Comparison of ENCODE assay signal across 20 cellular contexts in genomic region chr3:119665954-119666559, GRCh38. TPM values are rescaled to one million over a fixed set of nuclear protein-coding genes. Genes with fewer than 3 reads are reported as not detected.
A peak's percentile ranks its signal among the peaks of the same experiment; 100 is the strongest.
DNase-seq lines count a peak whose midpoint lies in the region; ATAC-seq and TF ChIP-seq lines count a peak whose summit lies in the region.
"Had no signal": no experiment of that assay in that cellular context is flagged by ENCODE, and none has a peak within 500 bp of the region (broad histone marks: within the 10 kb centered on the region; RNA-seq: fewer than 3 reads in every experiment).

No MANE protein-coding gene starts in this region.

- H3K9me3 Mint-ChIP-seq in IgD-negative memory B cell = no peaks in the 10 kb centered on the region
- no peaks in the 10 kb centered on the region for H3K9me3 Mint-ChIP-seq in activated CD8-positive, alpha-beta T cell treated with anti-CD3 and anti-CD28 coated beads for 36 hours
- H3K9me3 Mint-ChIP-seq: CD14-positive monocyte, H9 had no signal

- H3K4me1 ChIP-seq in cardiac muscle cell (ENCODE audit: low read depth) (peaks cover 62% of the 10 kb centered on the region), muscle layer of colon (ENCODE audit: insufficient read depth, low read length) (peaks cover 46% of the 10 kb centered on the region), thoracic aorta (ENCODE audit: control insufficient read depth in 1 of 2, low read depth in 2 of 2) (peaks cover 13 to 44% of the 10 kb centered on the region in 2 donors), transverse colon (peaks cover 0 to 21% (median 2%) of the 10 kb centered on the region in 4 donors)

- H3K27me3 Mint-ChIP-seq in IgD-negative memory B cell = no peaks in the 10 kb centered on the region
- no peaks in the 10 kb centered on the region for H3K27me3 Mint-ChIP-seq in activated CD8-positive, alpha-beta T cell treated with anti-CD3 and anti-CD28 coated beads for 36 hours

- peaks cover 21 to 39% (median 28%) of the 10 kb centered on the region in 3 donors for H3K4me1 Mint-ChIP-seq in IgD-negative memory B cell
- peaks cover 16% of the 10 kb centered on the region for H3K4me1 Mint-ChIP-seq in activated CD8-positive, alpha-beta T cell treated with anti-CD3 and anti-CD28 coated beads for 36 hours (ENCODE audit: low read depth)

- no peak for DNase-seq in cardiac muscle cell (ENCODE audit: low read depth in 1 of 2, low spot score in 1 of 2)
- DNase-seq in thoracic aorta (ENCODE audit: low spot score) = no peak
- DNase-seq in RWPE1 (ENCODE audit: low spot score) = no peak
- DNase-seq in NCI-H2081 (lab: John Stamatoyannopoulos, UW) = no peak
- no peak for DNase-seq in activated CD8-positive, alpha-beta T cell treated with anti-CD3 and anti-CD28 coated beads for 36 hours
- DNase-seq in transverse colon = no peak
- DNase-seq: ACHN, AML-193, EL, H9, NCI-H1417 treated with DMSO at 0.1 percent for 48 hours, NCI-H2081 treated with DMSO at 0.1 percent for 48 hours, NCI-H510A treated with DMSO at 0.1 percent for 48 hours, NCI-H82 had no signal

- H3K27me3 ChIP-seq in cardiac muscle cell = no peaks in the 10 kb centered on the region
- no peaks in the 10 kb centered on the region for H3K27me3 ChIP-seq in muscle layer of colon (ENCODE audit: control insufficient read depth in 1 of 2, insufficient read depth in 2 of 2, low read length in 2 of 2)
- no peaks in the 10 kb centered on the region for H3K27me3 ChIP-seq in thoracic aorta (replicated peaks; ENCODE audit: insufficient read depth)
- H3K27me3 ChIP-seq in transverse colon = no peaks in the 10 kb centered on the region

- no peaks in the 10 kb centered on the region for H3K9me3 ChIP-seq in cardiac muscle cell (ENCODE audit: low read depth)
- no peaks in the 10 kb centered on the region for H3K9me3 ChIP-seq in muscle layer of colon (ENCODE audit: low read length)
- no peaks in the 10 kb centered on the region for H3K9me3 ChIP-seq in thoracic aorta
- no peaks in the 10 kb centered on the region for H3K9me3 ChIP-seq in transverse colon

- H3K4me3 Mint-ChIP-seq in IgD-negative memory B cell = peak overlapping the region in 1 of 4 donors; percentile 32
- H3K4me3 Mint-ChIP-seq in activated CD8-positive, alpha-beta T cell treated with anti-CD3 and anti-CD28 coated beads for 36 hours = no peak overlapping the region
- H3K4me3 Mint-ChIP-seq: CD14-positive monocyte, H9 had no signal

- H3K27ac ChIP-seq in cardiac muscle cell (peak overlapping the region; percentile 100), muscle layer of colon (ENCODE audit: low read depth, low read length) (peak overlapping the region; percentile 36), thoracic aorta (peak overlapping the region; percentile 10 to 45), RWPE1 (no peak overlapping the region), transverse colon (peak overlapping the region in 1 of 4 donors; percentile 43)
- H3K27ac ChIP-seq: HL-60, SK-N-MC had no signal

- POLR2A ChIA-PET in RWPE1 (lab: Yijun Ruan, JAX; ENCODE audit: low non-redundant PET) = no interaction called here
- POLR2A ChIA-PET in activated CD8-positive, alpha-beta T cell treated with anti-CD3 and anti-CD28 coated beads for 36 hours (lab: Charles Lee) = interaction anchor here (2.6 kb wide), 1 partner anchor 11 kb away, joined by 10 read pairs; the partner anchor contains the start of gene COX17

- no peak overlapping the region for H3K4me3 ChIP-seq in cardiac muscle cell
- H3K4me3 ChIP-seq in muscle layer of colon (ENCODE audit: low read depth in 1 of 2, low read length in 2 of 2) = no peak overlapping the region
- H3K4me3 ChIP-seq in thoracic aorta = no peak overlapping the region
- no peak overlapping the region for H3K4me3 ChIP-seq in transverse colon
- H3K4me3 ChIP-seq: K562, SK-N-MC had no signal

- ATAC-seq in thoracic aorta (ENCODE audit: insufficient number of reproducible peaks, low FRiP score, low read depth) = peak; percentile 65
- ATAC-seq in activated CD8-positive, alpha-beta T cell treated with anti-CD3 and anti-CD28 coated beads for 36 hours = no peak

- H3K36me3 ChIP-seq in cardiac muscle cell (peaks cover 9% of the 10 kb centered on the region), muscle layer of colon (ENCODE audit: insufficient read depth, low read length) (peaks cover 3% of the 10 kb centered on the region), thoracic aorta (no peaks in the 10 kb centered on the region), transverse colon (peaks cover 0 to 9% (median 3%) of the 10 kb centered on the region in 4 donors)

- H3K9ac ChIP-seq in muscle layer of colon (ENCODE audit: low read length) = no peak overlapping the region

- peak overlapping the region; percentile 28 to 65 (median 42) for H3K27ac Mint-ChIP-seq in IgD-negative memory B cell
- no peak overlapping the region for H3K27ac Mint-ChIP-seq in activated CD8-positive, alpha-beta T cell treated with anti-CD3 and anti-CD28 coated beads for 36 hours
- H3K27ac Mint-ChIP-seq: H9 had no signal

- no peak for TF ChIP-seq EP300 in transverse colon (IDR thresholded peaks at IDR 0.05; ENCODE audit: low read depth)

- TF ChIP-seq CTCF in cardiac muscle cell (IDR thresholded peaks at IDR 0.05; ENCODE audit: low read depth, low read length) (no peak), thoracic aorta (IDR thresholded peaks at IDR 0.05) (no peak), RWPE1 (conservative IDR thresholded peaks at IDR 0.05; ENCODE audit: low read depth) (no peak), transverse colon (IDR thresholded peaks at IDR 0.05) (no peak)
- no peak for TF ChIP-seq CTCF in activated CD8-positive, alpha-beta T cell treated with anti-CD3 and anti-CD28 coated beads for 36 hours (IDR thresholded peaks at IDR 0.05)

- in situ Hi-C loops in transverse colon (cut with MboI; ENCODE audit: low pct_ligation_motif_present in 1 of 4, low pct_unique_long_range_greater_than_20kb in 1 of 4, low sequenced_read_pairs in 3 of 4) = no loop called here

- 82 to 94% methylated on average over 5 to 6 of the region's 6 CpGs for WGBS in transverse colon (ENCODE audit: low coverage in 1 of 2), 2 donors

- intact Hi-C loops in activated CD8-positive, alpha-beta T cell treated with anti-CD3 and anti-CD28 coated beads for 36 hours (cut with micrococcal nuclease) = no loop called here
- intact Hi-C loops in transverse colon (cut with DNase I; ENCODE audit: low total_unique reads) = no loop called here

- TF ChIP-seq POLR2A in transverse colon (IDR thresholded peaks at IDR 0.05) = no peak

- CTCF ChIA-PET in RWPE1 (lab: Yijun Ruan, JAX) = no interaction called here
- CTCF ChIA-PET in activated CD8-positive, alpha-beta T cell treated with anti-CD3 and anti-CD28 coated beads for 36 hours (lab: Charles Lee) = no interaction called here

- peaks cover 6% of the 10 kb centered on the region for H3K36me3 Mint-ChIP-seq in IgD-negative memory B cell
- peaks cover 22% of the 10 kb centered on the region for H3K36me3 Mint-ChIP-seq in activated CD8-positive, alpha-beta T cell treated with anti-CD3 and anti-CD28 coated beads for 36 hours (ENCODE audit: low read depth)

RNA-seq across cellular contexts. Expression of gene POPDC2, which starts 5.7 kb away (rescaled TPM):
- polyA plus RNA-seq in IgD-negative memory B cell (2.2 TPM), cardiac muscle cell (68.0 and 107 TPM in 2 replicates)
- total RNA-seq in cardiac muscle cell (180 and 214 TPM in 2 replicates), thoracic aorta (10 to 100 TPM; 13.3 to 35.2 TPM), transverse colon (10 to 100 TPM; 15.0 to 17.7 (median 15.6) TPM)
- total RNA-seq in activated CD8-positive, alpha-beta T cell treated with anti-CD3 and anti-CD28 coated beads for 36 hours = 1 to 10 TPM; 1.3 to 2.1 TPM
- total RNA-seq: K562 had no signal

RNA-seq across cellular contexts. Expression of gene COX17, which starts 11.1 kb away (rescaled TPM):
- polyA plus RNA-seq in IgD-negative memory B cell (124 TPM), cardiac muscle cell (146 and 174 TPM in 2 replicates)
- total RNA-seq in cardiac muscle cell (45.5 and 56.8 TPM in 2 replicates), thoracic aorta (10 to 100 TPM; 15.2 to 51.3 TPM), transverse colon (10 to 100 TPM in 2 of 4 donors, 1 to 10 TPM in 2; 2.2 to 49.2 (median 24.2) TPM)
- total RNA-seq in activated CD8-positive, alpha-beta T cell treated with anti-CD3 and anti-CD28 coated beads for 36 hours = 10 to 100 TPM; 83.6 to 86.7 TPM

RNA-seq across cellular contexts. Expression of gene CFAP91, which starts 36.8 kb away (rescaled TPM):
- polyA plus RNA-seq in IgD-negative memory B cell (not detected), cardiac muscle cell (1.4 and 3.4 TPM in 2 replicates)
- total RNA-seq in cardiac muscle cell (0.53 and 0.92 TPM in 2 replicates), thoracic aorta (10 to 100 TPM in 1 of 2 donors, not detected in 1; 11.4 TPM), transverse colon (1 to 10 TPM in 2 of 4 donors, not detected in 2; 1.4 to 5.4 TPM)
- total RNA-seq in activated CD8-positive, alpha-beta T cell treated with anti-CD3 and anti-CD28 coated beads for 36 hours = not detected
- total RNA-seq: K562 had no signal
- polyA plus RNA-seq: K562 had no signal

Comparison
In these comparisons a context has a peak if more than half of its experiments do, and no peak if none do; other contexts are left out.
1. RNA of gene POPDC2, which starts 5.7 kb away (total RNA-seq): 180 to 214 TPM in cardiac muscle cell, 13.3 to 35.2 TPM in thoracic aorta and 15.0 to 17.7 TPM in transverse colon; 1.3 to 2.1 TPM in activated CD8-positive, alpha-beta T cell treated with anti-CD3 and anti-CD28 coated beads for 36 hours; every median in the first group is over 4 times any median in the second.